In the genomic region with DNA sequence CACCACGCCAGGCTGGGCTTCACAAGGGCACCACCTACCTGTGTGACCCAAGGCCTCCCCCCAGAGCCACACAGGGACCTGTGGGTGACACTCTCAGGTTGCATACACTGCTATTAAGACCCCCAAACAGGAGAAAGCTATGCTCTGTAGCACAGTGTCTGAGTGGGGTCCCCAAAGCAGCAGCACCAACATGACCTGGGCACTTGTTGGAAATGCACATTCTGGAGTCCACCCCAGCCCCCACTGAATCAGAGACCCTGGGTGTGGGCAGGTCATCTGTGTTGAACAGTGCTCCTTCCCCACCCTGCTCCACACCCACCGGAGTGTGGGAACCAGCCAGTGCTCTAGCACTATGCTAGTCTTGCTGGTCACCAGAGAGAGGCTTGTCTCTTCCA, we compare ENCODE assay signal across 23 cellular contexts.
"Had no signal": no experiment of that assay in that cellular context is flagged by ENCODE, and none has a peak within 500 bp of the region (broad histone marks: within the 10 kb centered on the region; RNA-seq: fewer than 3 reads in every experiment).

No MANE protein-coding gene starts in this region.

- H3K4me3 ChIP-seq: hepatocyte, left lung, testis, vagina had no signal

- H2AFZ ChIP-seq: hepatocyte, parathyroid adenoma had no signal

- H3K4me1 Mint-ChIP-seq: activated naive CD8-positive, alpha-beta T cell treated with anti-CD3 and anti-CD28 coated beads, Interleukin-2, amount 10 ng/mL, durations not matched to agents 7 days and 5 days; immature natural killer cell; mesothelial cell of epicardium had no signal

- H3K27me3 Mint-ChIP-seq: dendritic cell treated with granulocyte-macrophage colony-stimulating factor and Interleukin-4, amounts not matched to agents 40 ng/mL and 50 ng/mL, for 4 days had no signal

- H3K9me3 Mint-ChIP-seq: activated naive CD4-positive, alpha-beta T cell treated with anti-CD3 and anti-CD28 coated beads for 36 hours; activated T-cell treated with anti-CD3 and anti-CD28 coated beads, Interleukin-2, amount 50 U/mL, for 72 hours; immature natural killer cell; nephron had no signal

- ATAC-seq: activated T-cell treated with anti-CD3 and anti-CD28 coated beads, Interleukin-2, amount 50 U/mL, for 72 hours; left lung; right cardiac atrium had no signal

- H3K4me1 ChIP-seq: left lung, parathyroid adenoma, testis, vagina had no signal

- H3K79me2 ChIP-seq: hepatocyte, parathyroid adenoma had no signal

- H3K36me3 ChIP-seq: left lung, vagina, WERI-Rb-1 had no signal

- H3K27ac Mint-ChIP-seq: activated naive CD4-positive, alpha-beta T cell treated with anti-CD3 and anti-CD28 coated beads for 36 hours; activated naive CD8-positive, alpha-beta T cell treated with anti-CD3 and anti-CD28 coated beads, Interleukin-2, amount 10 ng/mL, durations not matched to agents 7 days and 5 days; activated T-cell treated with anti-CD3 and anti-CD28 coated beads, Interleukin-2, amount 50 U/mL, for 72 hours; dendritic cell treated with granulocyte-macrophage colony-stimulating factor and Interleukin-4, amounts not matched to agents 40 ng/mL and 50 ng/mL, for 4 days; immature natural killer cell; mesothelial cell of epicardium; nephron had no signal

- H3K36me3 Mint-ChIP-seq: activated naive CD8-positive, alpha-beta T cell treated with anti-CD3 and anti-CD28 coated beads, Interleukin-2, amount 10 ng/mL, durations not matched to agents 7 days and 5 days had no signal

- H3K9me3 ChIP-seq: left lung, testis, vagina had no signal

- H3K4me2 ChIP-seq: hepatocyte had no signal

- DNase-seq: activated CD4-positive, alpha-beta T cell treated with anti-CD3 and anti-CD28 coated beads for 1 hour; activated CD4-positive, alpha-beta T cell treated with anti-CD3 and anti-CD28 coated beads, Interleukin-2, amount 50 U/mL, for 1 hour; activated effector memory CD4-positive, alpha-beta T cell treated with Interleukin-2 at 50 U/mL for 16 hours; activated naive CD4-positive, alpha-beta T cell treated with anti-CD3 and anti-CD28 coated beads for 36 hours; activated naive CD8-positive, alpha-beta T cell treated with anti-CD3 and anti-CD28 coated beads, Interleukin-2, amount 10 ng/mL, durations not matched to agents 7 days and 5 days; activated T-cell treated with anti-CD3 and anti-CD28 coated beads, Interleukin-2, amount 50 U/mL, for 72 hours; amniotic stem cell; effector CD8-positive, alpha-beta T cell; foreskin melanocyte; immature natural killer cell; left lung; right cardiac atrium; stimulated activated CD4-positive, alpha-beta T cell treated with anti-CD3 and anti-CD28 coated beads, Interleukin-1b, Interleukin-23, amount 100 ng/mL, for 48 hours; T-helper 1 cell; testis; trophoblast cell; WERI-Rb-1 had no signal

- H3K27me3 ChIP-seq: left lung, testis, vagina had no signal

- H3K27ac ChIP-seq: hepatocyte, left lung, parathyroid adenoma, testis, vagina, WERI-Rb-1 had no signal

- H3K4me3 Mint-ChIP-seq: activated naive CD4-positive, alpha-beta T cell treated with anti-CD3 and anti-CD28 coated beads for 36 hours; activated naive CD8-positive, alpha-beta T cell treated with anti-CD3 and anti-CD28 coated beads, Interleukin-2, amount 10 ng/mL, durations not matched to agents 7 days and 5 days; activated T-cell treated with anti-CD3 and anti-CD28 coated beads, Interleukin-2, amount 50 U/mL, for 72 hours; dendritic cell treated with granulocyte-macrophage colony-stimulating factor and Interleukin-4, amounts not matched to agents 40 ng/mL and 50 ng/mL, for 4 days; mesothelial cell of epicardium; nephron had no signal

- H3K9ac ChIP-seq: parathyroid adenoma had no signal
